In the genomic region with DNA sequence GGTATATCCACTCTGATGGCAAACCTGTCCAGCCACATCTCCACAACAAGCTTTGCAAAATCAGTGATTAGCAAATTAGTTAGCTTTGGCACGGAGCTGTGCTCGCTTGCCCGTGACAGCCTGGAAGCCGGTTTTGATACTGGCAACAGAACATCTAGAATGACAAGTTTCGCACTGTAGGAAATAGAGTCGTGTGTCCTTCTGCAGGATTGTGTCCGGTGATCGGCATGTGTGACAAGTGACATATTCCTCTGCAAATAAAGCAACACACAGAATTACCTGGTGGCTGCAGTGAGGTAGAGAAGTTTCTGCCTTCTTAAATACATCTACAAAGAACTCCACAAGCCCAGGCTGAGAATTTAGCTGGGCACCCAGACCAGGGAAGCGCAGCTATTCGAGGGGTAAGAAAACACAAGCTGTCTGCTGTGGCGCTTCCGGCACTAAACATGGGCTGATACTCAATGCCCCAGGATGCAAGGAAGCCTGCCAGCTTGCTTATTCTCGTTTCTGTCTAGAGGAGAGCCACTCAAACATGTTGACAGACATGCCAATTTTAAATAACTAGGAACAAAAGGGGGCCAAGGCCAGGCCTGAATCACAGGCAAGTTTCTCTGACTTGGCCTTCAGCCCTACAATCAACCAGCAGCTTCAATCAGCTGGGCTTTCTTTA, we compare ENCODE assay signal across 1 cellular context.
A peak's percentile ranks its signal among the peaks of the same experiment; 100 is the strongest.
TF ChIP-seq lines count a peak whose summit lies in the region.

No MANE protein-coding gene starts in this region.

TF ChIP-seq in HepG2, 621 proteins besides CTCF, POLR2A, EP300 and RAD21 (continued from another document):
- TF ChIP-seq CENPBD1 (CRISPR knock-in tag; IDR thresholded peaks at IDR 0.05; ENCODE audit: borderline replicate concordance, low read depth), result no peak
- TF ChIP-seq ZSCAN20 (CRISPR knock-in tag; IDR thresholded peaks at IDR 0.05; ENCODE audit: borderline replicate concordance), result no peak
- TF ChIP-seq GPN1 (CRISPR knock-in tag; IDR thresholded peaks at IDR 0.05; ENCODE audit: borderline replicate concordance), result no peak
- no peak for TF ChIP-seq KDM2A (CRISPR knock-in tag; IDR thresholded peaks at IDR 0.05; ENCODE audit: borderline replicate concordance, low read depth)
- no peak for TF ChIP-seq TIGD3 (CRISPR knock-in tag; IDR thresholded peaks at IDR 0.05; ENCODE audit: borderline replicate concordance)
- TF ChIP-seq MEF2D (CRISPR knock-in tag; IDR thresholded peaks at IDR 0.05), result no peak
- no peak for TF ChIP-seq ZEB1 (IDR thresholded peaks at IDR 0.05; ENCODE audit: insufficient replicate concordance, low read depth)
- TF ChIP-seq, protein P1, sequence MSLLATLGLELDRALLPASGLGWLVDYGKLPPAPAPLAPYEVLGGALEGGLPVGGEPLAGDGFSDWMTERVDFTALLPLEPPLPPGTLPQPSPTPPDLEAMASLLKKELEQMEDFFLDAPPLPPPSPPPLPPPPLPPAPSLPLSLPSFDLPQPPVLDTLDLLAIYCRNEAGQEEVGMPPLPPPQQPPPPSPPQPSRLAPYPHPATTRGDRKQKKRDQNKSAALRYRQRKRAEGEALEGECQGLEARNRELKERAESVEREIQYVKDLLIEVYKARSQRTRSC (CRISPR knock-in tag; IDR thresholded peaks at IDR 0.05; ENCODE audit: low read depth), result no peak
- TF ChIP-seq ZNF256 (CRISPR knock-in tag; conservative IDR thresholded peaks at IDR 0.05), result 0 out of 2 replicates have a peak, but pooled peaks have one; percentile 63
- TF ChIP-seq SSRP1 (CRISPR knock-in tag; IDR thresholded peaks at IDR 0.05), result peak; percentile 34; the same call in 1 of the 2 replicates
- no peak for TF ChIP-seq ZNF768 (CRISPR knock-in tag; IDR thresholded peaks at IDR 0.05)
- TF ChIP-seq GLMP (CRISPR knock-in tag; IDR thresholded peaks at IDR 0.05; ENCODE audit: borderline replicate concordance), result no peak
- TF ChIP-seq KLF6 (CRISPR knock-in tag; IDR thresholded peaks at IDR 0.05), result no peak
- no peak for TF ChIP-seq ZNF414 (CRISPR knock-in tag; IDR thresholded peaks at IDR 0.05)
- TF ChIP-seq KLF11 (CRISPR knock-in tag; IDR thresholded peaks at IDR 0.05), result no peak
- no peak for TF ChIP-seq ZNF883 (CRISPR knock-in tag; IDR thresholded peaks at IDR 0.05; ENCODE audit: not compliant biosample characterization)
- no peak for TF ChIP-seq TBX3 (IDR thresholded peaks at IDR 0.05; ENCODE audit: borderline replicate concordance)
- no peak for TF ChIP-seq ZNF460 (CRISPR knock-in tag; IDR thresholded peaks at IDR 0.05; ENCODE audit: borderline replicate concordance)
- no peak for TF ChIP-seq HES4 (CRISPR knock-in tag; IDR thresholded peaks at IDR 0.05; ENCODE audit: borderline replicate concordance)
- TF ChIP-seq ZNF749 (CRISPR knock-in tag; IDR thresholded peaks at IDR 0.05; ENCODE audit: borderline replicate concordance), result 0 out of 2 replicates have a peak, but pooled peaks have one; percentile 8
- TF ChIP-seq, protein P2, sequence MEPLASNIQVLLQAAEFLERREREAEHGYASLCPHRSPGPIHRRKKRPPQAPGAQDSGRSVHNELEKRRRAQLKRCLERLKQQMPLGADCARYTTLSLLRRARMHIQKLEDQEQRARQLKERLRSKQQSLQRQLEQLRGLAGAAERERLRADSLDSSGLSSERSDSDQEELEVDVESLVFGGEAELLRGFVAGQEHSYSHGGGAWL (CRISPR knock-in tag; IDR thresholded peaks at IDR 0.05), result no peak
- no peak for TF ChIP-seq SNAPC2 (CRISPR knock-in tag; IDR thresholded peaks at IDR 0.05)
